In the genomic region with DNA sequence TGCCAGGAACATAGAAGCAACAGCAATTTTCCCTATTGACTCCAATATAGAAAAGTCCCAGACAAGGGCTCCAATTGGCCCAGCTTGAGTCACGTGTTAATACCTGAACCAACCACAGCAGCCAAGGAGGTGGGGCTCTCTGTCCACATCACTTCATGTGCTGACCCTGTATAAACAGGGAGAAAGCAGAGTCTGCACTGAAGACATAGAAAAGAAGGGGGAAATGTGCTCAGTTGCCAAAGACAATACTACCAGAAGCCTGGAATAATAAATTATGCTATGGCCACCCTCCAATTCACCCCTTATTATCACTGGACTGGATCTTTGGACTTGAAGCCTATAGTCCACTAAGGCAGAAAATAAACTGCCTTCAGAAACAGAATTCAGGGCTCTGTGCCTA, we compare ENCODE assay signal across 22 cellular contexts.
A peak's percentile ranks its signal among the peaks of the same experiment; 100 is the strongest.
DNase-seq lines count a peak whose midpoint lies in the region; ATAC-seq and TF ChIP-seq lines count a peak whose summit lies in the region.
"Had no signal": no experiment of that assay in that cellular context is flagged by ENCODE, and none has a peak within 500 bp of the region (broad histone marks: within the 10 kb centered on the region; RNA-seq: fewer than 3 reads in every experiment).

No MANE protein-coding gene starts in this region.

- H3K4me1 ChIP-seq in adipocyte (ENCODE audit: control insufficient read depth, insufficient read depth, low read length) = peaks cover 15% of the 10 kb centered on the region
- peaks cover 0 to 30% (median 3%) of the 10 kb centered on the region in 3 donors for H3K4me1 ChIP-seq in esophagus squamous epithelium
- H3K4me1 ChIP-seq: BE2C, Caco-2 had no signal

- H3K4me1 Mint-ChIP-seq in mesothelial cell of epicardium = peaks cover 31% of the 10 kb centered on the region

- intact Hi-C loops in esophagus squamous epithelium (cut with DNase I) = loop anchor here (10.0 kb wide), 1 partner anchor 989 kb away; no protein-coding TSS in a partner anchor

- H3K36me3 Mint-ChIP-seq in mesothelial cell of epicardium = no peaks in the 10 kb centered on the region

- H3K36me3 ChIP-seq in adipocyte (ENCODE audit: control insufficient read depth, insufficient read depth, low read length, severe bottlenecking) = no peaks in the 10 kb centered on the region
- H3K36me3 ChIP-seq in esophagus squamous epithelium = no peaks in the 10 kb centered on the region
- H3K36me3 ChIP-seq: BE2C had no signal

- no peak overlapping the region for H3K9ac ChIP-seq in adipocyte (ENCODE audit: low read length)

- H3K4me3 ChIP-seq in adipocyte (ENCODE audit: low read length) (no peak overlapping the region), esophagus squamous epithelium (no peak overlapping the region)
- H3K4me3 ChIP-seq: SK-N-MC had no signal

- TF ChIP-seq CTCF in mesothelial cell of epicardium (IDR thresholded peaks at IDR 0.05; ENCODE audit: unreplicated experiment) (no peak), esophagus squamous epithelium (IDR thresholded peaks at IDR 0.05) (no peak)

- DNase-seq in EH (ENCODE audit: low read depth) (peak; percentile 60), adipocyte (ENCODE audit: low read depth) (peak; percentile 11), dermis blood vessel endothelial cell (peak; percentile 51), mesothelial cell of epicardium (ENCODE audit: low spot score in 2 of 2, unreplicated experiment in 2 of 2) (no peak), HCEC 1CT (no peak), erythroblast (lab: John Stamatoyannopoulos, UW) (no peak), esophagus squamous epithelium (lab: John Stamatoyannopoulos, UW) (no peak)
- DNase-seq: BE2C; Caco-2; CD4-positive, alpha-beta T cell; DMS153; EL; Karpas-422; MM.1S; NCI-H1105; NCI-H2081 treated with DMSO at 0.1 percent for 48 hours; NCI-H510A; NCI-H748 treated with DMSO at 0.1 percent for 48 hours; SHP77 had no signal

- H3K27me3 Mint-ChIP-seq in mesothelial cell of epicardium (ENCODE audit: low read depth) = no peaks in the 10 kb centered on the region

- ATAC-seq in HG02623 (IDR thresholded peaks at IDR 0.05; ENCODE audit: unreplicated experiment) = no peak
- ATAC-seq: HepG2 had no signal

- no peak overlapping the region for H3K4me3 Mint-ChIP-seq in mesothelial cell of epicardium
- H3K4me3 Mint-ChIP-seq: CD4-positive, alpha-beta T cell had no signal

- no peak overlapping the region for H3K27ac ChIP-seq in esophagus squamous epithelium
- H3K27ac ChIP-seq: SK-N-MC had no signal

- H3K27ac Mint-ChIP-seq in mesothelial cell of epicardium = peak overlapping the region; percentile 56
- H3K27ac Mint-ChIP-seq: CD4-positive, alpha-beta T cell had no signal

- no peaks in the 10 kb centered on the region for H3K9me3 ChIP-seq in adipocyte (ENCODE audit: control insufficient read depth, low read length)
- no peaks in the 10 kb centered on the region for H3K9me3 ChIP-seq in esophagus squamous epithelium
- H3K9me3 ChIP-seq: BE2C, Caco-2 had no signal

- WGBS in esophagus squamous epithelium, 2 donors = 67 to 100% methylated on average over 1 of the region's 1 CpG

- TF ChIP-seq POLR2A in erythroblast (IDR thresholded peaks at IDR 0.05; ENCODE audit: low read length) = no peak
- no peak for TF ChIP-seq POLR2A in esophagus squamous epithelium (IDR thresholded peaks at IDR 0.05)

- no peaks in the 10 kb centered on the region for H3K9me3 Mint-ChIP-seq in mesothelial cell of epicardium
- H3K9me3 Mint-ChIP-seq: CD4-positive, alpha-beta T cell had no signal

- H3K27me3 ChIP-seq in adipocyte (replicated peaks; ENCODE audit: control insufficient read depth, insufficient read depth, low read length) (no peaks in the 10 kb centered on the region), esophagus squamous epithelium (no peaks in the 10 kb centered on the region)
- H3K27me3 ChIP-seq: BE2C had no signal

Comparison
In these comparisons a context has a peak if more than half of its experiments do, and no peak if none do; other contexts are left out.
1. DNase-seq: peak in EH (single experiment), adipocyte (single experiment) and dermis blood vessel endothelial cell (single experiment); none in mesothelial cell of epicardium (0 of 2), HCEC 1CT (single experiment), erythroblast (0 of 2) and esophagus squamous epithelium (single experiment).